Comparison of ENCODE assay signal across 1 cellular context in the genomic region with DNA sequence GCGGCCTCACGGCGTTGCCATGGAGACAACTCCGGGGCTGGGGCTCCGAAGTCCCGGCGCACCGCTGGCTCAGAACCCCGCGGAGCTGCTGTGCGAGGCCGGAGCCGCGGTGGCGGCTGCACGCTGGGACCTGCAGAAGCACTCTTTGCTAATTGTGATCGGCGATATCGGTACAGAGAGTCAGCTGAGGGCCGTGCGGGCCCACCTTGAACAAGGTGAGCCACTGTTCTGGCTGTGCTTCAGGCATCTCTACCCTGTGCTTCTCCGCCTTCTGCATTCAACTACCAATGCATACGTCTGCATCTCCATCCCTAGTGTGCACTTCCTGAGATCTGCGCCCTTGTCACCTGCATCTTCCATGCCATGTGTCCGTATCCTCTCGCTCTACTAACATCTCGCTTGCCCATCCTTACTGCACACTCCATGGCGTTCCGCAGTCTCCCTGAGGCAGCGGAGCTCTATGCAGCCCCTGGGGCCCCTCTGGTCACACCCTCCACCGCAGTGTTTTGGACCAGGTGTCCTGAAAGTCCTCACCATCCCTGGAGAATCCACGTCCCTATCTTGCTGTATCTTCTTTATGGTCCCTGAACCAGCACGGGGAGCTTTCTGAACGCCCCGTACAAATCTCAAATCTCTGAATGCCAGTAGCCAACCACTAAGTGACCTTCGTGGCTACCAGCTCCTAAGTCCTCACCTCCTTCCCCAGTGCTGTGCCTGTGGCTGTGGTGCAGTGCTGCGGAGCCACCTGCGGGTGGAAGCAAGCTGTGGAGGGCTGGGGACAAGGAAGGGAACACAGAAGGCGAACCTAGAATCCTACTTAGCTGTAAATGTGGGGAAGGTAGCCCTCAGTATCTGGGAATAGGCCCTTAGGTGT.
TF ChIP-seq lines count a peak whose summit lies in the region.

No MANE protein-coding gene starts in this region.

TF ChIP-seq in HepG2, 621 proteins besides CTCF, POLR2A, EP300 and RAD21 (continued from another document and continues in another):
- TF ChIP-seq, protein P1, sequence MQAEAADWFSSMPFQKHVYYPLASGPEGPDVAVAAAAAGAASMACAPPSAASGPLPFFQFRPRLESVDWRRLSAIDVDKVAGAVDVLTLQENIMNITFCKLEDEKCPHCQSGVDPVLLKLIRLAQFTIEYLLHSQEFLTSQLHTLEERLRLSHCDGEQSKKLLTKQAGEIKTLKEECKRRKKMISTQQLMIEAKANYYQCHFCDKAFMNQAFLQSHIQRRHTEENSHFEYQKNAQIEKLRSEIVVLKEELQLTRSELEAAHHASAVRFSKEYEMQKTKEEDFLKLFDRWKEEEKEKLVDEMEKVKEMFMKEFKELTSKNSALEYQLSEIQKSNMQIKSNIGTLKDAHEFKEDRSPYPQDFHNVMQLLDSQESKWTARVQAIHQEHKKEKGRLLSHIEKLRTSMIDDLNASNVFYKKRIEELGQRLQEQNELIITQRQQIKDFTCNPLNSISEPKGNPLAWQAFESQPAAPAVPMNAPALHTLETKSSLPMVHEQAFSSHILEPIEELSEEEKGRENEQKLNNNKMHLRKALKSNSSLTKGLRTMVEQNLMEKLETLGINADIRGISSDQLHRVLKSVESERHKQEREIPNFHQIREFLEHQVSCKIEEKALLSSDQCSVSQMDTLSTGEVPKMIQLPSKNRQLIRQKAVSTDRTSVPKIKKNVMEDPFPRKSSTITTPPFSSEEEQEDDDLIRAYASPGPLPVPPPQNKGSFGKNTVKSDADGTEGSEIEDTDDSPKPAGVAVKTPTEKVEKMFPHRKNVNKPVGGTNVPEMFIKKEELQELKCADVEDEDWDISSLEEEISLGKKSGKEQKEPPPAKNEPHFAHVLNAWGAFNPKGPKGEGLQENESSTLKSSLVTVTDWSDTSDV (CRISPR knock-in tag; IDR thresholded peaks at IDR 0.05) = no peak
- TF ChIP-seq KLF13 (CRISPR knock-in tag; IDR thresholded peaks at IDR 0.05) = 0 out of 2 replicates have a peak, but pooled peaks have one; percentile 41
- no peak for TF ChIP-seq ZNF207 (IDR thresholded peaks at IDR 0.05; ENCODE audit: borderline replicate concordance)
- no peak for TF ChIP-seq ZNF17 (CRISPR knock-in tag; IDR thresholded peaks at IDR 0.05)
- no peak for TF ChIP-seq KAT7 (CRISPR knock-in tag; IDR thresholded peaks at IDR 0.05; ENCODE audit: borderline replicate concordance)
- no peak for TF ChIP-seq TOE1 (CRISPR knock-in tag; IDR thresholded peaks at IDR 0.05)
- TF ChIP-seq ZKSCAN5 (CRISPR knock-in tag; IDR thresholded peaks at IDR 0.05) = 0 out of 2 replicates have a peak, but pooled peaks have one; percentile 29
- TF ChIP-seq RBM22 (optimal IDR thresholded peaks at IDR 0.05; ENCODE audit: low read length) = no peak
- no peak for TF ChIP-seq CBX5 (CRISPR knock-in tag; IDR thresholded peaks at IDR 0.05; ENCODE audit: borderline replicate concordance)
- no peak for TF ChIP-seq ZNF12 (CRISPR knock-in tag; IDR thresholded peaks at IDR 0.05)
- TF ChIP-seq, protein P2, sequence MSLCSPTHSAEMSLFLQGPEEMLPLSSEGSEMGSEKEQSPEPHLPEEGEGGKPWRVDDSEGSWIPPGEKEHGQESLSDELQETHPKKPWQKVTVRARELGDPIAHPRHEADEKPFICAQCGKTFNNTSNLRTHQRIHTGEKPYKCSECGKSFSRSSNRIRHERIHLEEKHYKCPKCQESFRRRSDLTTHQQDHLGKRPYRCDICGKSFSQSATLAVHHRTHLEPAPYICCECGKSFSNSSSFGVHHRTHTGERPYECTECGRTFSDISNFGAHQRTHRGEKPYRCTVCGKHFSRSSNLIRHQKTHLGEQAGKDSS (CRISPR knock-in tag; IDR thresholded peaks at IDR 0.05; ENCODE audit: borderline replicate concordance, low read depth) = no peak
- TF ChIP-seq ZNF367 (CRISPR knock-in tag; IDR thresholded peaks at IDR 0.05; ENCODE audit: borderline replicate concordance) = no peak
- 0 out of 2 replicates have a peak, but pooled peaks have one; percentile 12 for TF ChIP-seq ZNF607 (CRISPR knock-in tag; IDR thresholded peaks at IDR 0.05; ENCODE audit: borderline replicate concordance)
- TF ChIP-seq ZNF354B (CRISPR knock-in tag; IDR thresholded peaks at IDR 0.05) = no peak
- TF ChIP-seq DPF2 (CRISPR knock-in tag; IDR thresholded peaks at IDR 0.05; ENCODE audit: borderline replicate concordance, low read depth) = no peak
- no peak for TF ChIP-seq ZNF766 (CRISPR knock-in tag; IDR thresholded peaks at IDR 0.05; ENCODE audit: borderline replicate concordance)
- TF ChIP-seq MAF1 (CRISPR knock-in tag; IDR thresholded peaks at IDR 0.05; ENCODE audit: borderline replicate concordance) = no peak
- TF ChIP-seq JUNB (CRISPR knock-in tag; IDR thresholded peaks at IDR 0.05; ENCODE audit: borderline replicate concordance) = no peak
- TF ChIP-seq, protein P3, sequence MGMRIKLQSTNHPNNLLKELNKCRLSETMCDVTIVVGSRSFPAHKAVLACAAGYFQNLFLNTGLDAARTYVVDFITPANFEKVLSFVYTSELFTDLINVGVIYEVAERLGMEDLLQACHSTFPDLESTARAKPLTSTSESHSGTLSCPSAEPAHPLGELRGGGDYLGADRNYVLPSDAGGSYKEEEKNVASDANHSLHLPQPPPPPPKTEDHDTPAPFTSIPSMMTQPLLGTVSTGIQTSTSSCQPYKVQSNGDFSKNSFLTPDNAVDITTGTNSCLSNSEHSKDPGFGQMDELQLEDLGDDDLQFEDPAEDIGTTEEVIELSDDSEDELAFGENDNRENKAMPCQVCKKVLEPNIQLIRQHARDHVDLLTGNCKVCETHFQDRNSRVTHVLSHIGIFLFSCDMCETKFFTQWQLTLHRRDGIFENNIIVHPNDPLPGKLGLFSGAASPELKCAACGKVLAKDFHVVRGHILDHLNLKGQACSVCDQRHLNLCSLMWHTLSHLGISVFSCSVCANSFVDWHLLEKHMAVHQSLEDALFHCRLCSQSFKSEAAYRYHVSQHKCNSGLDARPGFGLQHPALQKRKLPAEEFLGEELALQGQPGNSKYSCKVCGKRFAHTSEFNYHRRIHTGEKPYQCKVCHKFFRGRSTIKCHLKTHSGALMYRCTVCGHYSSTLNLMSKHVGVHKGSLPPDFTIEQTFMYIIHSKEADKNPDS (CRISPR knock-in tag; IDR thresholded peaks at IDR 0.05) = no peak
- no peak for TF ChIP-seq ASH2L (IDR thresholded peaks at IDR 0.05; ENCODE audit: insufficient read length, low read depth, low read length)
- no peak for TF ChIP-seq YEATS2 (CRISPR knock-in tag; IDR thresholded peaks at IDR 0.05; ENCODE audit: borderline replicate concordance)
- no peak for TF ChIP-seq ZNF10 (CRISPR knock-in tag; IDR thresholded peaks at IDR 0.05; ENCODE audit: borderline replicate concordance, low read depth)
- TF ChIP-seq ZNF331 (CRISPR knock-in tag; IDR thresholded peaks at IDR 0.05) = no peak
- TF ChIP-seq CCDC6 (CRISPR knock-in tag; IDR thresholded peaks at IDR 0.05) = no peak; the same call in 1 of the 2 replicates
- no peak for TF ChIP-seq REPIN1 (CRISPR knock-in tag; IDR thresholded peaks at IDR 0.05; ENCODE audit: borderline replicate concordance, low read depth)
- no peak for TF ChIP-seq SAFB2 (CRISPR knock-in tag; IDR thresholded peaks at IDR 0.05; ENCODE audit: borderline replicate concordance, low read depth)
- 0 out of 2 replicates have a peak, but pooled peaks have one; percentile 3 for TF ChIP-seq MYNN (CRISPR knock-in tag; IDR thresholded peaks at IDR 0.05; ENCODE audit: low read depth)
- TF ChIP-seq ZBTB34 (CRISPR knock-in tag; IDR thresholded peaks at IDR 0.05) = no peak
- TF ChIP-seq STAG1 (CRISPR knock-in tag; IDR thresholded peaks at IDR 0.05) = peak; percentile 45
- TF ChIP-seq ERF (CRISPR knock-in tag; IDR thresholded peaks at IDR 0.05) = no peak
- TF ChIP-seq KLF15 (CRISPR knock-in tag; IDR thresholded peaks at IDR 0.05; ENCODE audit: borderline replicate concordance) = no peak
- TF ChIP-seq ZMYM3 (CRISPR knock-in tag; IDR thresholded peaks at IDR 0.05) = no peak
- no peak for TF ChIP-seq JDP2 (CRISPR knock-in tag; IDR thresholded peaks at IDR 0.05; ENCODE audit: borderline replicate concordance)
- no peak for TF ChIP-seq ZNF296 (CRISPR knock-in tag; conservative IDR thresholded peaks at IDR 0.05)
- TF ChIP-seq ELF4 (CRISPR knock-in tag; IDR thresholded peaks at IDR 0.05; ENCODE audit: borderline replicate concordance) = no peak
- no peak for TF ChIP-seq POGZ (CRISPR knock-in tag; IDR thresholded peaks at IDR 0.05)
- TF ChIP-seq NONO (IDR thresholded peaks at IDR 0.05) = no peak
- TF ChIP-seq NONO (CRISPR knock-in tag; conservative IDR thresholded peaks at IDR 0.05) = no peak; the same call in 1 of the 2 replicates
- no peak for TF ChIP-seq ZNF121 (CRISPR knock-in tag; IDR thresholded peaks at IDR 0.05)
- TF ChIP-seq ZNF616 (CRISPR knock-in tag; IDR thresholded peaks at IDR 0.05; ENCODE audit: low read depth) = no peak
- no peak for TF ChIP-seq HINFP (CRISPR knock-in tag; IDR thresholded peaks at IDR 0.05; ENCODE audit: low read depth)
- TF ChIP-seq, protein P4, sequence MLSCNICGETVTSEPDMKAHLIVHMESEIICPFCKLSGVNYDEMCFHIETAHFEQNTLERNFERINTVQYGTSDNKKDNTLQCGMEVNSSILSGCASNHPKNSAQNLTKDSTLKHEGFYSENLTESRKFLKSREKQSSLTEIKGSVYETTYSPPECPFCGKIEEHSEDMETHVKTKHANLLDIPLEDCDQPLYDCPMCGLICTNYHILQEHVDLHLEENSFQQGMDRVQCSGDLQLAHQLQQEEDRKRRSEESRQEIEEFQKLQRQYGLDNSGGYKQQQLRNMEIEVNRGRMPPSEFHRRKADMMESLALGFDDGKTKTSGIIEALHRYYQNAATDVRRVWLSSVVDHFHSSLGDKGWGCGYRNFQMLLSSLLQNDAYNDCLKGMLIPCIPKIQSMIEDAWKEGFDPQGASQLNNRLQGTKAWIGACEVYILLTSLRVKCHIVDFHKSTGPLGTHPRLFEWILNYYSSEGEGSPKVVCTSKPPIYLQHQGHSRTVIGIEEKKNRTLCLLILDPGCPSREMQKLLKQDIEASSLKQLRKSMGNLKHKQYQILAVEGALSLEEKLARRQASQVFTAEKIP (CRISPR knock-in tag; IDR thresholded peaks at IDR 0.05; ENCODE audit: borderline replicate concordance) = no peak
- TF ChIP-seq MED8 (CRISPR knock-in tag; IDR thresholded peaks at IDR 0.05; ENCODE audit: insufficient replicate concordance) = no peak
- TF ChIP-seq AGO1 (IDR thresholded peaks at IDR 0.05; ENCODE audit: low read depth, low read length, poor library complexity, severe bottlenecking) = peak; percentile 72
- TF ChIP-seq, protein P5, sequence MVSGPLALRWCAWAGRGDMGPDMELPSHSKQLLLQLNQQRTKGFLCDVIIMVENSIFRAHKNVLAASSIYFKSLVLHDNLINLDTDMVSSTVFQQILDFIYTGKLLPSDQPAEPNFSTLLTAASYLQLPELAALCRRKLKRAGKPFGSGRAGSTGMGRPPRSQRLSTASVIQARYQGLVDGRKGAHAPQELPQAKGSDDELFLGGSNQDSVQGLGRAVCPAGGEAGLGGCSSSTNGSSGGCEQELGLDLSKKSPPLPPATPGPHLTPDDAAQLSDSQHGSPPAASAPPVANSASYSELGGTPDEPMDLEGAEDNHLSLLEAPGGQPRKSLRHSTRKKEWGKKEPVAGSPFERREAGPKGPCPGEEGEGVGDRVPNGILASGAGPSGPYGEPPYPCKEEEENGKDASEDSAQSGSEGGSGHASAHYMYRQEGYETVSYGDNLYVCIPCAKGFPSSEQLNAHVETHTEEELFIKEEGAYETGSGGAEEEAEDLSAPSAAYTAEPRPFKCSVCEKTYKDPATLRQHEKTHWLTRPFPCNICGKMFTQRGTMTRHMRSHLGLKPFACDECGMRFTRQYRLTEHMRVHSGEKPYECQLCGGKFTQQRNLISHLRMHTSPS (CRISPR knock-in tag; IDR thresholded peaks at IDR 0.05; ENCODE audit: low read depth) = no peak
- TF ChIP-seq ZNF567 (CRISPR knock-in tag; IDR thresholded peaks at IDR 0.05; ENCODE audit: borderline replicate concordance) = 0 out of 2 replicates have a peak, but pooled peaks have one; percentile 12
- TF ChIP-seq ZNF326 (CRISPR knock-in tag; IDR thresholded peaks at IDR 0.05; ENCODE audit: borderline replicate concordance) = no peak
- TF ChIP-seq NAIF1 (CRISPR knock-in tag; IDR thresholded peaks at IDR 0.05; ENCODE audit: borderline replicate concordance) = peak; percentile 99
- no peak for TF ChIP-seq PHF21A (CRISPR knock-in tag; IDR thresholded peaks at IDR 0.05)
- TF ChIP-seq, protein P6, sequence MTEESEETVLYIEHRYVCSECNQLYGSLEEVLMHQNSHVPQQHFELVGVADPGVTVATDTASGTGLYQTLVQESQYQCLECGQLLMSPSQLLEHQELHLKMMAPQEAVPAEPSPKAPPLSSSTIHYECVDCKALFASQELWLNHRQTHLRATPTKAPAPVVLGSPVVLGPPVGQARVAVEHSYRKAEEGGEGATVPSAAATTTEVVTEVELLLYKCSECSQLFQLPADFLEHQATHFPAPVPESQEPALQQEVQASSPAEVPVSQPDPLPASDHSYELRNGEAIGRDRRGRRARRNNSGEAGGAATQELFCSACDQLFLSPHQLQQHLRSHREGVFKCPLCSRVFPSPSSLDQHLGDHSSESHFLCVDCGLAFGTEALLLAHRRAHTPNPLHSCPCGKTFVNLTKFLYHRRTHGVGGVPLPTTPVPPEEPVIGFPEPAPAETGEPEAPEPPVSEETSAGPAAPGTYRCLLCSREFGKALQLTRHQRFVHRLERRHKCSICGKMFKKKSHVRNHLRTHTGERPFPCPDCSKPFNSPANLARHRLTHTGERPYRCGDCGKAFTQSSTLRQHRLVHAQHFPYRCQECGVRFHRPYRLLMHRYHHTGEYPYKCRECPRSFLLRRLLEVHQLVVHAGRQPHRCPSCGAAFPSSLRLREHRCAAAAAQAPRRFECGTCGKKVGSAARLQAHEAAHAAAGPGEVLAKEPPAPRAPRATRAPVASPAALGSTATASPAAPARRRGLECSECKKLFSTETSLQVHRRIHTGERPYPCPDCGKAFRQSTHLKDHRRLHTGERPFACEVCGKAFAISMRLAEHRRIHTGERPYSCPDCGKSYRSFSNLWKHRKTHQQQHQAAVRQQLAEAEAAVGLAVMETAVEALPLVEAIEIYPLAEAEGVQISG (CRISPR knock-in tag; IDR thresholded peaks at IDR 0.05) = no peak
- TF ChIP-seq RFX5 (IDR thresholded peaks at IDR 0.05; ENCODE audit: low read depth, low read length) = no peak
- no peak for TF ChIP-seq REXO4 (CRISPR knock-in tag; IDR thresholded peaks at IDR 0.05; ENCODE audit: borderline replicate concordance)
